ENCODE assay signal across 17 cellular contexts in the genomic region with DNA sequence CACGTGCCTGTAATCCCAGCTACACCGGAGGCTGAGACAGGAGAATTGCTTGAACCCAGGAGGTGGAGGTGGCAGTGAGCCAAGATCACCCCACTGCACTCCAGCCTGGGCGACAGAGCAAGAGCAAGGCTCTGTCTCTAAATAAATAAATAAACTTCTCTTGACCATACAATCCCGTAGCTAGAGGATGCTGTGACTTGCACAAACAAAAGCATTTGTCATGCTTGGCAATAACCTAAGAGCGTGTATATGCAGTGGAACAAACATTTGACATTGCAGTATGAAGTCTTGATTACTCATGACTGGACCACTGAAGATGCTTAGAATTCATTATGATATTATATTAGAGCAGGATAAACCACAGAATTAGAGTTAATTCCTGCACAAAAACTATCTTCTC. TPM values are rescaled to one million over a fixed set of nuclear protein-coding genes. Genes with fewer than 3 reads are reported as not detected.
DNase-seq lines count a peak whose midpoint lies in the region; ATAC-seq lines count a peak whose summit lies in the region.
"Had no signal": no experiment of that assay in that cellular context is flagged by ENCODE, and none has a peak within 500 bp of the region (broad histone marks: within the 10 kb centered on the region; RNA-seq: fewer than 3 reads in every experiment).

No MANE protein-coding gene starts in this region.

- DNase-seq in SHP77 treated with DMSO at 0.1 percent for 48 hours (lab: John Stamatoyannopoulos, UW) (peak; percentile 16), SHP77 (lab: John Stamatoyannopoulos, UW) (no peak), M059J (ENCODE audit: low read depth) (peak; percentile 35), RKO (ENCODE audit: low spot score) (peak; percentile 30), medulla oblongata (ENCODE audit: extremely low spot score) (no peak)
- no peak for DNase-seq in activated CD4-positive, CD25-positive, alpha-beta regulatory T cell (lab: John Stamatoyannopoulos, UW)
- DNase-seq: 8988T; ACHN; Calu3; CD4-positive, CD25-positive, alpha-beta regulatory T cell; DMS 273 treated with DMSO at 0.1 percent for 48 hours; DMS79 treated with DMSO at 0.1 percent for 48 hours; EL; GDM1 had no signal

- no peak for ATAC-seq in HG03196 (IDR thresholded peaks at IDR 0.05; ENCODE audit: unreplicated experiment)
- ATAC-seq: HCT116 had no signal

RNA-seq across cellular contexts. Expression of a gene that starts 1.4 kb away (rescaled TPM):
- total RNA-seq in M059J (2014; rRNA removed; shearing (Covaris generic)): 0.25 and 0.62 TPM in 2 replicates
- total RNA-seq: CD4-positive, CD25-positive, alpha-beta regulatory T cell had no signal

RNA-seq across cellular contexts. Expression of a gene that starts 5.0 kb away (rescaled TPM):
- total RNA-seq in M059J (2014; rRNA removed; shearing (Covaris generic)): 0.59 TPM in 1 of 2 replicates, not detected in the other
- total RNA-seq: CD4-positive, CD25-positive, alpha-beta regulatory T cell; H1 had no signal

RNA-seq across cellular contexts. Expression of a gene that starts 54.5 kb away (rescaled TPM):
- total RNA-seq in M059J (2014; rRNA removed; shearing (Covaris generic)): 7.5 and 19.4 TPM in 2 replicates

RNA-seq across cellular contexts. Expression of a gene that starts 55.1 kb away (rescaled TPM):
- total RNA-seq in M059J (2014; rRNA removed; shearing (Covaris generic)): 11.7 and 21.1 TPM in 2 replicates

Comparison
In these comparisons a context has a peak if more than half of its experiments do, and no peak if none do; other contexts are left out.
1. DNase-seq: peak in SHP77 treated with DMSO at 0.1 percent for 48 hours (single experiment), M059J (single experiment) and RKO (single experiment); none in SHP77 (0 of 2), medulla oblongata (single experiment) and activated CD4-positive, CD25-positive, alpha-beta regulatory T cell (0 of 4).